Comparison of ENCODE assay signal across 22 cellular contexts in the genomic region with DNA sequence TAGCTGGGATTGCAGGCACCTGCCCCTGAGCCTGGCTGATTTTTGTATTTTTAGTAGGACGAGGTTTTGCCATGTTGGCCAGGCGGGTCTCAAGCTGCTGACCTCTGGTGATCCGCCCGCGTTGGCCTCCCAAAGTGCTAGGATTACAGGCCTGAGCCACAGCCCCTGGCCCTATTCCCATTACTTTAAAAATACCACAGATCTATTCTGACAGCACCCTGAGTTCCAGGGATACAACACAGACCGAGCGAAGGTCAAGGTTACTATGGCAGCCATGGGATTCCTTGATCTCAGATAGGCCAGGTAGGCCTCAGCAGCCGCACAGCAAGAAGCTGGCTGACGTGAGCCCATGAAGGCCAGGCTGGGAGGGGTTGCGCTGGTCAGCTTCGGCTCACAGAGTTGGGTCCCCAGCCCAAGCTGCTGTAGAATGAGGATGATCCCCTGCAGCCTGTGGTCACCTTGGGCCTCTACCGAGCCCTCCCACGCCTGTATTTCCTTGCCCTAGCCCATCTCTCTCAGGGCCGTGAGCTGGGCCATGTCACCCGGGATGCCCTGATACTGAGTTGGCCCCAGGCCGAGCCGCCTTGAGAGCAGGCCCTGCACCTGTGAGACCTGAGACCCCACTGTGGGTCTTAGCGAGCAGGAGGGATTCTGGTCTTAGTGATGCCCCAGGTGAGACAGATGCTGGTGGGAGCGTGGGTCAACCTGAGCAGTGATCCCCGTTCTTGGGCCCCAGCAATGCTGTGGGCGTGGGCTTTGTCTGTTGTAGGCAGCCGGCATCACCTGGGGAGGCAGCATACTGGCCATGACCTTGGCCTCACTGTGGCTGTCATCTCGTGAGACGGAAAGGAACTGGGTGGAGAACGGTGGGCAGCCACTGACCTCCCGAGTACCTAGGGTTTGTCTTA. TPM values are rescaled to one million over a fixed set of nuclear protein-coding genes. Genes with fewer than 3 reads are reported as not detected.
DNase-seq lines count a peak whose midpoint lies in the region; ATAC-seq and TF ChIP-seq lines count a peak whose summit lies in the region.
"Had no signal": no experiment of that assay in that cellular context is flagged by ENCODE, and none has a peak within 500 bp of the region (broad histone marks: within the 10 kb centered on the region; RNA-seq: fewer than 3 reads in every experiment).

No MANE protein-coding gene starts in this region.

- peak overlapping the region; percentile 7 for H2AK5ac ChIP-seq in trophoblast cell (ENCODE audit: low read length)

- no peak overlapping the region for H3K9ac ChIP-seq in trophoblast cell (ENCODE audit: low read length)

- H3K27me3 ChIP-seq in heart left ventricle = no peaks in the 10 kb centered on the region
- H3K27me3 ChIP-seq in right cardiac atrium (ENCODE audit: control insufficient read depth, insufficient read depth) = no peaks in the 10 kb centered on the region
- H3K27me3 ChIP-seq in trophoblast cell (ENCODE audit: insufficient read depth, low read length) = no peaks in the 10 kb centered on the region
- H3K27me3 ChIP-seq in aorta (ENCODE audit: control insufficient read depth in 1 of 2, insufficient read depth in 2 of 2, low read length in 1 of 2) = no peaks in the 10 kb centered on the region
- H3K27me3 ChIP-seq in body of pancreas = no peaks in the 10 kb centered on the region
- H3K27me3 ChIP-seq: SJCRH30 had no signal

- intact Hi-C loops in heart left ventricle (cut with DNase I) = no loop called here
- intact Hi-C loops in cardiac septum (cut with DNase I) = no loop called here
- intact Hi-C loops in right cardiac atrium (cut with DNase I) = no loop called here
- intact Hi-C loops in aorta (cut with DNase I) = no loop called here
- intact Hi-C loops in body of pancreas (cut with DNase I) = no loop called here

- peak overlapping the region; percentile 5 for H2BK12ac ChIP-seq in trophoblast cell (ENCODE audit: low read length)

- TF ChIP-seq CTCF in heart left ventricle (IDR thresholded peaks at IDR 0.05) (no peak), body of pancreas (IDR thresholded peaks at IDR 0.05) (no peak)

- H4K8ac ChIP-seq in trophoblast cell (ENCODE audit: low read depth, low read length) = no peak overlapping the region

- ATAC-seq in heart left ventricle (peak; percentile 39 to 74 (median 57)), right cardiac atrium (no peak), aorta (ENCODE audit: low FRiP score) (peak; percentile 19), HG02678 (IDR thresholded peaks at IDR 0.05; ENCODE audit: unreplicated experiment) (no peak), GM21737 (IDR thresholded peaks at IDR 0.05; ENCODE audit: unreplicated experiment) (no peak), body of pancreas (no peak)
- ATAC-seq: HCT116 had no signal

- H2BK120ac ChIP-seq in trophoblast cell (ENCODE audit: insufficient read depth, low read length, poor library complexity) = no peak overlapping the region

- H3K9me3 ChIP-seq in heart left ventricle (no peaks in the 10 kb centered on the region), right cardiac atrium (ENCODE audit: control insufficient read depth, low read length) (no peaks in the 10 kb centered on the region), trophoblast cell (ENCODE audit: insufficient read depth, low read depth, low read length) (peaks cover 3% of the 10 kb centered on the region), aorta (ENCODE audit: control insufficient read depth, low read length) (no peaks in the 10 kb centered on the region), body of pancreas (no peaks in the 10 kb centered on the region)
- H3K9me3 ChIP-seq: SJCRH30 had no signal

- no peak for TF ChIP-seq POLR2A in heart left ventricle (IDR thresholded peaks at IDR 0.05)
- TF ChIP-seq POLR2A in body of pancreas (IDR thresholded peaks at IDR 0.05) = no peak

- no peak overlapping the region for H4K91ac ChIP-seq in trophoblast cell (ENCODE audit: low read depth, low read length)

- H3K23ac ChIP-seq in trophoblast cell (ENCODE audit: low read length) = no peak overlapping the region

- H3K36me3 ChIP-seq in heart left ventricle (peaks cover 0 to 83% (median 38%) of the 10 kb centered on the region in 9 donors), trophoblast cell (ENCODE audit: control insufficient read depth in 1 of 2, insufficient read depth in 2 of 2, low read length in 2 of 2) (peaks cover 50% of the 10 kb centered on the region in 2 experiments), aorta (ENCODE audit: control insufficient read depth in 1 of 2, insufficient read depth in 2 of 2, low read length in 1 of 2) (peaks cover 2 to 11% of the 10 kb centered on the region in 2 donors), body of pancreas (replicated peaks in 1 of 2; ENCODE audit: insufficient read depth in 1 of 2, low read depth in 2 of 2) (peaks cover 0 to 11% of the 10 kb centered on the region in 2 donors)
- H3K36me3 ChIP-seq: SJCRH30 had no signal

- H3K4me3 ChIP-seq in heart left ventricle = no peak overlapping the region
- H3K4me3 ChIP-seq in right cardiac atrium (ENCODE audit: low read length) = no peak overlapping the region
- H3K4me3 ChIP-seq in trophoblast cell (ENCODE audit: low read depth, low read length) = no peak overlapping the region
- no peak overlapping the region for H3K4me3 ChIP-seq in aorta (ENCODE audit: low read length in 2 of 2)
- H3K4me3 ChIP-seq in body of pancreas = no peak overlapping the region
- H3K4me3 ChIP-seq: SJCRH30 had no signal

- no peak for DNase-seq in heart left ventricle
- no peak for DNase-seq in cardiac septum (ENCODE audit: low spot score)
- DNase-seq in right cardiac atrium = peak in 2 of 3 donors; percentile 39 to 52
- no peak for DNase-seq in trophoblast cell
- DNase-seq in aorta = no peak
- DNase-seq in body of pancreas = no peak
- DNase-seq: CD4-positive, CD25-positive, alpha-beta regulatory T cell; DMS 273 treated with DMSO at 0.1 percent for 48 hours; DMS79 treated with DMSO at 0.1 percent for 48 hours; GOT3; Karpas-422; MV-4-11; NCI-H1105 treated with DMSO at 0.1 percent for 48 hours; NCI-H2029 treated with DMSO at 0.1 percent for 48 hours; NCI-H226; NCI-H524; NCI-H774; NK-92 treated with Interleukin-12 subunit alpha and Interleukin-12 subunit beta, amount 100 ng/mL, for 24 hours; SJCRH30 had no signal

- no peak overlapping the region for H3K18ac ChIP-seq in trophoblast cell (ENCODE audit: low read length)

- H2BK5ac ChIP-seq in trophoblast cell (ENCODE audit: low read depth, low read length, poor library complexity) = no peak overlapping the region

- no peak overlapping the region for H4K12ac ChIP-seq in trophoblast cell (ENCODE audit: low read depth, low read length)

- H3K27ac ChIP-seq in heart left ventricle = peak overlapping the region in 1 of 12 donors; percentile 34
- no peak overlapping the region for H3K27ac ChIP-seq in right cardiac atrium (ENCODE audit: low read length)
- H3K27ac ChIP-seq in trophoblast cell (ENCODE audit: low read depth, low read length) = no peak overlapping the region
- H3K27ac ChIP-seq in aorta (ENCODE audit: low read depth in 1 of 2, low read length in 2 of 2) = no peak overlapping the region
- H3K27ac ChIP-seq in body of pancreas = no peak overlapping the region
- H3K27ac ChIP-seq: SJCRH30 had no signal

- no peak overlapping the region for H2AFZ ChIP-seq in trophoblast cell (ENCODE audit: insufficient read depth, low read length, poor library complexity)

- no peaks in the 10 kb centered on the region for H3K79me2 ChIP-seq in trophoblast cell (ENCODE audit: control insufficient read depth, insufficient read depth, low read length, poor library complexity)

- no peak overlapping the region for H3K4ac ChIP-seq in trophoblast cell (ENCODE audit: low read depth, low read length)

- peaks cover 7% of the 10 kb centered on the region for H3K79me1 ChIP-seq in trophoblast cell (ENCODE audit: low read length)

- 88 to 91% (median 91%) methylated on average over 20 to 26 of the region's 26 CpGs for WGBS in heart left ventricle, 4 donors
- WGBS in right cardiac atrium = 93% methylated on average over 26 of the region's 26 CpGs
- no CpG with 5 or more reads among the region's 26 CpGs for WGBS in trophoblast cell (ENCODE audit: extremely low coverage, insufficient coverage, insufficient read length)
- WGBS in aorta, 2 donors = 96 to 97% methylated on average over 26 of the region's 26 CpGs
- 89 to 91% methylated on average over 7 to 26 of the region's 26 CpGs for WGBS in body of pancreas, 2 donors

- H3K4me1 ChIP-seq in heart left ventricle = peaks cover 0 to 4% (median 0%) of the 10 kb centered on the region in 12 donors
- H3K4me1 ChIP-seq in right cardiac atrium (ENCODE audit: control insufficient read depth, insufficient read depth, low read length) = no peaks in the 10 kb centered on the region
- H3K4me1 ChIP-seq in trophoblast cell (ENCODE audit: control insufficient read depth in 1 of 2, insufficient read depth in 2 of 2, low read length in 2 of 2) = peaks cover 4% of the 10 kb centered on the region in 2 experiments
- H3K4me1 ChIP-seq in aorta (ENCODE audit: control insufficient read depth in 1 of 2, insufficient read depth in 2 of 2, low read length in 2 of 2) = no peaks in the 10 kb centered on the region
- H3K4me1 ChIP-seq in body of pancreas = no peaks in the 10 kb centered on the region
- H3K4me1 ChIP-seq: SJCRH30 had no signal

- no peak overlapping the region for H3K4me2 ChIP-seq in trophoblast cell (ENCODE audit: low read length)

- H3K14ac ChIP-seq in trophoblast cell (ENCODE audit: low read length) = no peak overlapping the region

RNA-seq across cellular contexts. Expression of a gene that starts 16.9 kb away (rescaled TPM):
- total RNA-seq in heart left ventricle (100 to 1,000 TPM in 1 of 9 donors, 10 to 100 TPM in 8; 24.2 to 167 (median 32.7) TPM), cardiac septum (46.4 TPM), right cardiac atrium (10 to 100 TPM; 36.3 to 49.7 (median 43.9) TPM), aorta (100 to 1,000 TPM; 160 to 231 TPM), body of pancreas (10 to 100 TPM; 60.7 to 69.5 TPM)
- polyA plus RNA-seq in heart left ventricle (10 to 100 TPM; 23.1 to 31.4 TPM), right cardiac atrium (28.7 TPM), aorta (10 to 100 TPM; 18.7 to 49.3 TPM)
- 16.7 and 17.1 TPM in 2 replicates for polyA plus RNA-seq in trophoblast cell (2013)

RNA-seq across cellular contexts. Expression of a gene that starts 23.6 kb away (rescaled TPM):
- 10 to 100 TPM in 2 of 9 donors, 1 to 10 TPM in 7; 2.4 to 13.0 (median 4.6) TPM for total RNA-seq in heart left ventricle
- polyA plus RNA-seq in heart left ventricle = 1 to 10 TPM; 2.7 to 3.4 TPM
- total RNA-seq in cardiac septum = 8.3 TPM
- total RNA-seq in right cardiac atrium = 1 to 10 TPM; 5.3 to 7.8 (median 6.8) TPM
- polyA plus RNA-seq in right cardiac atrium = 4.4 TPM
- polyA plus RNA-seq in trophoblast cell (2013) = 18.0 and 19.3 TPM in 2 replicates
- 10 to 100 TPM; 14.3 to 34.0 TPM for total RNA-seq in aorta
- 10 to 100 TPM in 1 of 2 donors, 1 to 10 TPM in 1; 7.3 to 20.7 TPM for polyA plus RNA-seq in aorta
- 10 to 100 TPM in 1 of 2 donors, 1 to 10 TPM in 1; 7.5 to 11.5 TPM for total RNA-seq in body of pancreas

RNA-seq across cellular contexts. Expression of a gene that starts 23.6 kb away (rescaled TPM):
- 10 to 100 TPM in 8 of 9 donors, 1 to 10 TPM in 1; 6.4 to 27.0 (median 14.9) TPM for total RNA-seq in heart left ventricle
- polyA plus RNA-seq in heart left ventricle = 10 to 100 TPM; 11.9 to 12.8 TPM
- total RNA-seq in cardiac septum = 21.4 TPM
- 10 to 100 TPM; 16.6 to 23.4 (median 19.9) TPM for total RNA-seq in right cardiac atrium
- 13.0 TPM for polyA plus RNA-seq in right cardiac atrium
- 12.4 and 13.7 TPM in 2 replicates for polyA plus RNA-seq in trophoblast cell (2013)
- total RNA-seq in aorta = 10 to 100 TPM; 36.0 to 61.3 TPM
- polyA plus RNA-seq in aorta = 10 to 100 TPM; 11.1 to 49.4 TPM
- 10 to 100 TPM; 29.6 to 42.8 TPM for total RNA-seq in body of pancreas

Comparison
In these comparisons a context has a peak if more than half of its experiments do, and no peak if none do; other contexts are left out.
1. ATAC-seq: peak in heart left ventricle (4 of 4) and aorta (single experiment); none in right cardiac atrium (0 of 2), HG02678 (single experiment), GM21737 (single experiment) and body of pancreas (single experiment).
2. DNase-seq: peak in right cardiac atrium (2 of 3); none in heart left ventricle (0 of 5), cardiac septum (single experiment), trophoblast cell (0 of 2), aorta (0 of 2) and body of pancreas (0 of 4).